22 cellular contexts compared by ENCODE assay signal in the genomic region with DNA sequence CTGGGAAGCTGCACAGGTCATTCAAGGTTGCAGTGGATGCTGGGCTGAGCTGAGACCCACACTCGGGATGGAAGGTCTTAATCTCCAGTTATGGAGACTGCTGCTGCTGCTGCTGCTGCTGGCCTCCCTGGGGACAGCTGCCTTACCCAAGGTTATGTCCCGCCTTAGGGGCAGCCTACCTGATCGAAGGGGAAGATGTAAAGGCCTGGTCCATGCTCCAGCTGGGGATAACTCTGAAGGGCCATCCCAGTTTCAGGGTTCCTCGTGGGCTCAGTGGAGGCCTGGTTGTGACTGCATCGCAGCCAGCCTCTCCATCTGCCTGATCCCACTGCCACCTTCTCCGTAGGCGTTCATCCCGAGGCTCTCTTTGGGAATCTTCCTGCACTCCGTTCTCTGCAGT.
"Had no signal": no experiment of that assay in that cellular context is flagged by ENCODE, and none has a peak within 500 bp of the region (broad histone marks: within the 10 kb centered on the region; RNA-seq: fewer than 3 reads in every experiment).

No MANE protein-coding gene starts in this region.

- DNase-seq: activated CD4-positive, alpha-beta T cell treated with anti-CD3 and anti-CD28 coated beads for 4 hours; activated CD8-positive, alpha-beta T cell treated with anti-CD3 and anti-CD28 coated beads for 36 hours; activated naive CD4-positive, alpha-beta T cell treated with anti-CD3 and anti-CD28 coated beads, Interleukin-2, amount 50 U/mL, for 16 hours; activated naive CD8-positive, alpha-beta T cell treated with anti-CD3 and anti-CD28 coated beads, Interleukin-2, amount 10 ng/mL, durations not matched to agents 7 days and 5 days; activated T-cell treated with anti-CD3 and anti-CD28 coated beads for 4 hours; activated T-cell treated with anti-CD3 and anti-CD28 coated beads, Interleukin-2, amount 50 U/mL, for 48 hours; cerebellar nuclear complex; Kasumi-1; KBM-7; NCI-H1105 treated with DMSO at 0.1 percent for 48 hours; NCI-H1436 treated with DMSO at 0.1 percent for 48 hours; NCI-H187; NCI-H2081 treated with DMSO at 0.1 percent for 48 hours; NCI-H2227 treated with DMSO at 0.1 percent for 48 hours; NCI-H446 treated with DMSO at 0.1 percent for 48 hours; NCI-H524 treated with DMSO at 0.1 percent for 48 hours; NCI-H748 treated with DMSO at 0.1 percent for 48 hours; SIG-M5; T-helper 1 cell had no signal

- H3K4me3 ChIP-seq: adrenal gland had no signal

- H3K4me3 Mint-ChIP-seq: activated CD8-positive, alpha-beta T cell treated with anti-CD3 and anti-CD28 coated beads for 36 hours; activated naive CD8-positive, alpha-beta T cell treated with anti-CD3 and anti-CD28 coated beads, Interleukin-2, amount 10 ng/mL, durations not matched to agents 7 days and 5 days; activated T-helper 17 cell treated with anti-CD3 and anti-CD28 coated beads, Interleukin-2, amount 50 U/mL, for 72 hours had no signal

- H3K27ac Mint-ChIP-seq: activated CD8-positive, alpha-beta T cell treated with anti-CD3 and anti-CD28 coated beads for 36 hours; activated naive CD8-positive, alpha-beta T cell treated with anti-CD3 and anti-CD28 coated beads, Interleukin-2, amount 10 ng/mL, durations not matched to agents 7 days and 5 days; activated T-helper 17 cell treated with anti-CD3 and anti-CD28 coated beads, Interleukin-2, amount 50 U/mL, for 72 hours had no signal

- H3K36me3 ChIP-seq: adrenal gland had no signal

- H3K9me3 ChIP-seq: adrenal gland had no signal

- H3K9me3 Mint-ChIP-seq: activated CD8-positive, alpha-beta T cell treated with anti-CD3 and anti-CD28 coated beads for 36 hours; activated naive CD8-positive, alpha-beta T cell treated with anti-CD3 and anti-CD28 coated beads, Interleukin-2, amount 10 ng/mL, durations not matched to agents 7 days and 5 days; activated T-helper 17 cell treated with anti-CD3 and anti-CD28 coated beads, Interleukin-2, amount 50 U/mL, for 72 hours had no signal

- H3K36me3 Mint-ChIP-seq: activated naive CD8-positive, alpha-beta T cell treated with anti-CD3 and anti-CD28 coated beads, Interleukin-2, amount 10 ng/mL, durations not matched to agents 7 days and 5 days had no signal

- H3K27ac ChIP-seq: adrenal gland, VCaP had no signal

- H3K4me1 Mint-ChIP-seq: activated naive CD8-positive, alpha-beta T cell treated with anti-CD3 and anti-CD28 coated beads, Interleukin-2, amount 10 ng/mL, durations not matched to agents 7 days and 5 days; activated T-helper 17 cell treated with anti-CD3 and anti-CD28 coated beads, Interleukin-2, amount 50 U/mL, for 72 hours had no signal

- ATAC-seq: activated CD8-positive, alpha-beta T cell treated with anti-CD3 and anti-CD28 coated beads for 36 hours; activated T-helper 17 cell treated with anti-CD3 and anti-CD28 coated beads, Interleukin-2, amount 50 U/mL, for 72 hours had no signal

- H3K27me3 ChIP-seq: adrenal gland had no signal
